ENCODE assay signal across 16 cellular contexts in genomic region chr5:131259326-131259725, GRCh38. TPM values are rescaled to one million over a fixed set of nuclear protein-coding genes. Genes with fewer than 3 reads are reported as not detected.
DNase-seq lines count a peak whose midpoint lies in the region; ATAC-seq and TF ChIP-seq lines count a peak whose summit lies in the region.
"Had no signal": no experiment of that assay in that cellular context is flagged by ENCODE, and none has a peak within 500 bp of the region (broad histone marks: within the 10 kb centered on the region; RNA-seq: fewer than 3 reads in every experiment).

No MANE protein-coding gene starts in this region.

- no peak overlapping the region for H3K4me3 ChIP-seq in ascending aorta
- H3K4me3 ChIP-seq: esophagus squamous epithelium, suprapubic skin had no signal

- peaks cover 79% of the 10 kb centered on the region for H3K4me1 Mint-ChIP-seq in activated T-cell treated with anti-CD3 and anti-CD28 coated beads, Interleukin-2, amount 50 U/mL, for 72 hours (ENCODE audit: low read depth)
- peaks cover 63% of the 10 kb centered on the region for H3K4me1 Mint-ChIP-seq in activated T-cell treated with anti-CD3 and anti-CD28 coated beads, Interleukin-2, amount 50 U/mL, for 4 hours (ENCODE audit: low read depth)
- H3K4me1 Mint-ChIP-seq in T-cell: peaks cover 70 to 80% (median 78%) of the 10 kb centered on the region in 3 donors
- peaks cover 42 to 69% of the 10 kb centered on the region in 2 donors for H3K4me1 Mint-ChIP-seq in effector memory CD8-positive, alpha-beta T cell (ENCODE audit: low read depth in 2 of 2)
- peaks cover 52% of the 10 kb centered on the region for H3K4me1 Mint-ChIP-seq in stimulated activated effector memory CD8-positive, alpha-beta T cell treated with anti-CD3 and anti-CD28 coated beads, Interleukin-12 subunit alpha, Interleukin-12 subunit beta, amount 100 ng/mL, for 72 hours

- peak overlapping the region; percentile 41 to 47 for H3K4me3 Mint-ChIP-seq in activated T-cell treated with anti-CD3 and anti-CD28 coated beads, Interleukin-2, amount 50 U/mL, for 72 hours
- no peak overlapping the region for H3K4me3 Mint-ChIP-seq in activated T-cell treated with anti-CD3 and anti-CD28 coated beads, Interleukin-2, amount 50 U/mL, for 4 hours
- H3K4me3 Mint-ChIP-seq in T-cell: peak overlapping the region in 2 of 3 donors; percentile 67 to 75
- H3K4me3 Mint-ChIP-seq in effector memory CD8-positive, alpha-beta T cell: peak overlapping the region in 1 of 2 donors; percentile 93
- peak overlapping the region; percentile 65 for H3K4me3 Mint-ChIP-seq in stimulated activated effector memory CD8-positive, alpha-beta T cell treated with anti-CD3 and anti-CD28 coated beads, Interleukin-12 subunit alpha, Interleukin-12 subunit beta, amount 100 ng/mL, for 72 hours

- no peaks in the 10 kb centered on the region for H3K27me3 Mint-ChIP-seq in activated T-cell treated with anti-CD3 and anti-CD28 coated beads, Interleukin-2, amount 50 U/mL, for 72 hours (ENCODE audit: low read depth)
- H3K27me3 Mint-ChIP-seq in activated T-cell treated with anti-CD3 and anti-CD28 coated beads, Interleukin-2, amount 50 U/mL, for 4 hours (ENCODE audit: low read depth): no peaks in the 10 kb centered on the region
- H3K27me3 Mint-ChIP-seq in T-cell: no peaks in the 10 kb centered on the region
- no peaks in the 10 kb centered on the region for H3K27me3 Mint-ChIP-seq in effector memory CD8-positive, alpha-beta T cell

- H3K4me1 ChIP-seq in ascending aorta: peaks cover 0 to 2% of the 10 kb centered on the region in 2 donors

- H3K36me3 ChIP-seq in ascending aorta: no peaks in the 10 kb centered on the region
- H3K36me3 ChIP-seq: esophagus squamous epithelium, suprapubic skin had no signal

- peak overlapping the region; percentile 97 for H3K27ac Mint-ChIP-seq in activated T-cell treated with anti-CD3 and anti-CD28 coated beads, Interleukin-2, amount 50 U/mL, for 72 hours
- H3K27ac Mint-ChIP-seq in T-cell: peak overlapping the region; percentile 92 to 98
- peak overlapping the region; percentile 81 to 92 for H3K27ac Mint-ChIP-seq in effector memory CD8-positive, alpha-beta T cell
- peak overlapping the region; percentile 82 for H3K27ac Mint-ChIP-seq in stimulated activated effector memory CD8-positive, alpha-beta T cell treated with anti-CD3 and anti-CD28 coated beads, Interleukin-12 subunit alpha, Interleukin-12 subunit beta, amount 100 ng/mL, for 72 hours

- DNase-seq in activated T-cell treated with anti-CD3 and anti-CD28 coated beads, Interleukin-2, amount 50 U/mL, for 72 hours: no peak
- DNase-seq in activated T-cell treated with anti-CD3 and anti-CD28 coated beads, Interleukin-2, amount 50 U/mL, for 4 hours: no peak
- DNase-seq in T-cell: no peak
- no peak for DNase-seq in effector memory CD8-positive, alpha-beta T cell
- DNase-seq in stimulated activated effector memory CD8-positive, alpha-beta T cell treated with anti-CD3 and anti-CD28 coated beads, Interleukin-12 subunit alpha, Interleukin-12 subunit beta, amount 100 ng/mL, for 72 hours (ENCODE audit: low spot score in 2 of 2): no peak
- no peak for DNase-seq in ascending aorta (ENCODE audit: low spot score in 2 of 2)
- no peak for DNase-seq in T-helper 9 cell
- DNase-seq: activated CD8-positive, alpha-beta memory T cell treated with anti-CD3 and anti-CD28 coated beads for 24 hours; activated naive CD4-positive, alpha-beta T cell; esophagus squamous epithelium; head of caudate nucleus; NCI-H146; NCI-H226; SIG-M5 had no signal

- ATAC-seq in activated T-cell treated with anti-CD3 and anti-CD28 coated beads, Interleukin-2, amount 50 U/mL, for 72 hours (replicated peaks in 1 of 2): no peak
- no peak for ATAC-seq in activated T-cell treated with anti-CD3 and anti-CD28 coated beads, Interleukin-2, amount 50 U/mL, for 4 hours
- ATAC-seq in T-cell (replicated peaks in 1 of 4) (no peak), HG02642 (IDR thresholded peaks at IDR 0.05; ENCODE audit: poor library complexity, unreplicated experiment) (no peak)
- ATAC-seq in effector memory CD8-positive, alpha-beta T cell (replicated peaks): no peak
- no peak for ATAC-seq in stimulated activated effector memory CD8-positive, alpha-beta T cell treated with anti-CD3 and anti-CD28 coated beads, Interleukin-12 subunit alpha, Interleukin-12 subunit beta, amount 100 ng/mL, for 72 hours

- no peak overlapping the region for H3K27ac ChIP-seq in ascending aorta
- H3K27ac ChIP-seq: suprapubic skin had no signal

- H3K27me3 ChIP-seq in ascending aorta: no peaks in the 10 kb centered on the region
- H3K27me3 ChIP-seq: esophagus squamous epithelium, suprapubic skin had no signal

- POLR2A ChIA-PET in T-cell (lab: Charles Lee): interaction anchor here (0.6 to 1.5 kb wide), 7 partner anchors 8 to 134 kb away, joined by 3 to 5 read pairs (median 3); no protein-coding TSS in a partner anchor

- peaks cover 1 to 18% of the 10 kb centered on the region in 2 donors for H3K36me3 Mint-ChIP-seq in activated T-cell treated with anti-CD3 and anti-CD28 coated beads, Interleukin-2, amount 50 U/mL, for 72 hours (ENCODE audit: insufficient read depth in 2 of 2)
- peaks cover 12% of the 10 kb centered on the region for H3K36me3 Mint-ChIP-seq in activated T-cell treated with anti-CD3 and anti-CD28 coated beads, Interleukin-2, amount 50 U/mL, for 4 hours (ENCODE audit: insufficient read depth)
- peaks cover 23% of the 10 kb centered on the region for H3K36me3 Mint-ChIP-seq in T-cell
- peaks cover 51% of the 10 kb centered on the region for H3K36me3 Mint-ChIP-seq in effector memory CD8-positive, alpha-beta T cell (ENCODE audit: insufficient read depth)
- H3K36me3 Mint-ChIP-seq in stimulated activated effector memory CD8-positive, alpha-beta T cell treated with anti-CD3 and anti-CD28 coated beads, Interleukin-12 subunit alpha, Interleukin-12 subunit beta, amount 100 ng/mL, for 72 hours: peaks cover 27% of the 10 kb centered on the region

- H3K9me3 Mint-ChIP-seq in activated T-cell treated with anti-CD3 and anti-CD28 coated beads, Interleukin-2, amount 50 U/mL, for 72 hours: no peaks in the 10 kb centered on the region
- no peaks in the 10 kb centered on the region for H3K9me3 Mint-ChIP-seq in activated T-cell treated with anti-CD3 and anti-CD28 coated beads, Interleukin-2, amount 50 U/mL, for 4 hours
- no peaks in the 10 kb centered on the region for H3K9me3 Mint-ChIP-seq in T-cell
- no peaks in the 10 kb centered on the region for H3K9me3 Mint-ChIP-seq in effector memory CD8-positive, alpha-beta T cell
- H3K9me3 Mint-ChIP-seq in stimulated activated effector memory CD8-positive, alpha-beta T cell treated with anti-CD3 and anti-CD28 coated beads, Interleukin-12 subunit alpha, Interleukin-12 subunit beta, amount 100 ng/mL, for 72 hours: no peaks in the 10 kb centered on the region

- no peaks in the 10 kb centered on the region for H3K9me3 ChIP-seq in ascending aorta
- H3K9me3 ChIP-seq: esophagus squamous epithelium, suprapubic skin had no signal

- TF ChIP-seq CTCF in ascending aorta (IDR thresholded peaks at IDR 0.05): no peak

- CTCF ChIA-PET in T-cell (lab: Charles Lee): interaction anchor here in 1 of 2 donors (0.6 to 2.3 kb wide), 4 partner anchors 17 to 123 kb away, joined by 3 to 14 read pairs (median 3); no protein-coding TSS in a partner anchor

- intact Hi-C loops in ascending aorta (cut with DNase I): no loop called here

RNA-seq across cellular contexts. Expression of gene CDC42SE2, which starts 4.5 kb away (rescaled TPM):
- 100 to 1,000 TPM; 147 to 151 TPM for total RNA-seq in activated T-cell treated with anti-CD3 and anti-CD28 coated beads, Interleukin-2, amount 50 U/mL, for 72 hours
- total RNA-seq in activated T-cell treated with anti-CD3 and anti-CD28 coated beads, Interleukin-2, amount 50 U/mL, for 4 hours: 100 to 1,000 TPM in 1 of 3 donors, 10 to 100 TPM in 2; 89.3 to 103 (median 97.5) TPM
- 100 to 1,000 TPM; 229 to 259 (median 238) TPM for total RNA-seq in T-cell
- 12.8 TPM for total RNA-seq in ascending aorta
